Comparison of ENCODE assay signal across 20 cellular contexts in genomic region chr3:159189994-159190669, GRCh38.
DNase-seq lines count a peak whose midpoint lies in the region; TF ChIP-seq lines count a peak whose summit lies in the region.
"Had no signal": no experiment of that assay in that cellular context is flagged by ENCODE, and none has a peak within 500 bp of the region (broad histone marks: within the 10 kb centered on the region; RNA-seq: fewer than 3 reads in every experiment).

No MANE protein-coding gene starts in this region.

- CTCF ChIA-PET in BJ (lab: Yijun Ruan, JAX): interaction anchor here (0.5 to 0.9 kb wide), 3 partner anchors 62 to 1430 kb away, joined by 3 read pairs; no protein-coding TSS in a partner anchor

- POLR2A ChIA-PET in BJ (lab: Charles Lee): no interaction called here

- no peak for TF ChIP-seq POLR2A in erythroblast (IDR thresholded peaks at IDR 0.05; ENCODE audit: low read length)

- DNase-seq in BJ (ENCODE audit: low read depth) (peak; percentile 46), M059J (ENCODE audit: low read depth) (peak; percentile 97), choroid plexus epithelial cell (ENCODE audit: low read depth) (peak; percentile 54), myocyte (ENCODE audit: low read depth) (peak; percentile 28), AML-193 (lab: John Stamatoyannopoulos, UW) (no peak), hippocampal formation (lab: John Stamatoyannopoulos, UW) (no peak), mesenteric fat pad (ENCODE audit: low spot score) (no peak), erythroblast (lab: John Stamatoyannopoulos, UW) (no peak)
- DNase-seq: activated CD4-positive, alpha-beta memory T cell treated with anti-CD3 and anti-CD28 coated beads, Interleukin-2, amount 10 ng/mL, durations not matched to agents 7 days and 5 days; activated T-cell treated with anti-CD3 and anti-CD28 coated beads, Interleukin-2, amount 50 U/mL, for 72 hours; endodermal cell; immature natural killer cell; NCI-H1105 treated with DMSO at 0.1 percent for 48 hours; NCI-H2171; NK-92 treated with Interleukin-12 subunit alpha and Interleukin-12 subunit beta, amount 100 ng/mL, for 24 hours; right lobe of liver; Right ventricle myocardium superior; stimulated activated CD4-positive, alpha-beta T cell treated with anti-CD3 and anti-CD28 coated beads, Interleukin-2, amount 100 ng/mL, for 24 hours; WERI-Rb-1 had no signal

- peaks cover 11% of the 10 kb centered on the region for H3K27me3 ChIP-seq in BJ (ENCODE audit: control insufficient read depth, insufficient read depth, low read length)
- H3K27me3 ChIP-seq: neural progenitor cell, right lobe of liver had no signal

- no peaks in the 10 kb centered on the region for H3K36me3 ChIP-seq in BJ (ENCODE audit: control insufficient read depth, insufficient read depth, low read length)
- H3K36me3 ChIP-seq: neural progenitor cell, right lobe of liver, WERI-Rb-1 had no signal

- TF ChIP-seq CTCF in BJ (IDR thresholded peaks at IDR 0.05; ENCODE audit: insufficient read depth, low read depth, low read length) (no peak), choroid plexus epithelial cell (conservative IDR thresholded peaks at IDR 0.05; ENCODE audit: low read depth, low read length) (no peak)

- H3K4me3 ChIP-seq in BJ (ENCODE audit: low read depth, low read length): no peak overlapping the region
- H3K4me3 ChIP-seq in choroid plexus epithelial cell (ENCODE audit: low read depth, low read length): no peak overlapping the region
- H3K4me3 ChIP-seq: neural progenitor cell, right lobe of liver had no signal

Comparison
In these comparisons a context has a peak if more than half of its experiments do, and no peak if none do; other contexts are left out.
1. DNase-seq: peak in BJ (single experiment), M059J (single experiment), choroid plexus epithelial cell (single experiment) and myocyte (single experiment); none in AML-193 (0 of 2), hippocampal formation (0 of 2), mesenteric fat pad (single experiment) and erythroblast (0 of 2).